Comparison of ENCODE assay signal across 13 cellular contexts in genomic region chr3:151926956-151927355, GRCh38. TPM values are rescaled to one million over a fixed set of nuclear protein-coding genes. Genes with fewer than 3 reads are reported as not detected.
DNase-seq lines count a peak whose midpoint lies in the region; ATAC-seq and TF ChIP-seq lines count a peak whose summit lies in the region.
"Had no signal": no experiment of that assay in that cellular context is flagged by ENCODE, and none has a peak within 500 bp of the region (broad histone marks: within the 10 kb centered on the region; RNA-seq: fewer than 3 reads in every experiment).

No MANE protein-coding gene starts in this region.

- no peak overlapping the region for H3K4me3 ChIP-seq in smooth muscle cell

- H3K9ac ChIP-seq in smooth muscle cell (ENCODE audit: low read depth) = no peak overlapping the region

- H3K4me1 ChIP-seq in smooth muscle cell (ENCODE audit: low read depth) = peaks cover 10% of the 10 kb centered on the region

- H3K79me2 ChIP-seq in smooth muscle cell (ENCODE audit: low read depth) = no peaks in the 10 kb centered on the region

- peak; percentile 63 for DNase-seq in GM04504 (ENCODE audit: low read depth)
- DNase-seq in SW480 (ENCODE audit: low spot score) = peak; percentile 22
- DNase-seq in fibroblast of gingiva (ENCODE audit: low read depth) = peak; percentile 79
- no peak for DNase-seq in smooth muscle cell (lab: John Stamatoyannopoulos, UW; ENCODE audit: unreplicated experiment)
- no peak for DNase-seq in DMS 273 (lab: John Stamatoyannopoulos, UW; ENCODE audit: unreplicated experiment)
- DNase-seq in NCI-H2171 treated with DMSO at 0.1 percent for 48 hours (lab: John Stamatoyannopoulos, UW) = no peak
- DNase-seq in NAMALWA (ENCODE audit: low spot score) = no peak
- DNase-seq: activated CD8-positive, alpha-beta memory T cell treated with anti-CD3 and anti-CD28 coated beads, Interleukin-2, amount 10 ng/mL, durations not matched to agents 7 days and 5 days; activated naive CD4-positive, alpha-beta T cell treated with anti-CD3 and anti-CD28 coated beads, Interleukin-2, amount 50 U/mL, for 16 hours; Karpas-422 had no signal

- ATAC-seq in HG03571 (IDR thresholded peaks at IDR 0.05; ENCODE audit: unreplicated experiment) = no peak
- ATAC-seq: activated CD8-positive, alpha-beta memory T cell treated with anti-CD3 and anti-CD28 coated beads, Interleukin-2, amount 10 ng/mL, durations not matched to agents 7 days and 5 days; HCT116 had no signal

- no peaks in the 10 kb centered on the region for H3K36me3 ChIP-seq in smooth muscle cell (ENCODE audit: low read depth)

- H3K4me2 ChIP-seq in smooth muscle cell = peak overlapping the region; percentile 25

- H2AFZ ChIP-seq in smooth muscle cell (ENCODE audit: low read depth) = no peak overlapping the region

- H3K27me3 ChIP-seq in smooth muscle cell (ENCODE audit: low read depth) = no peaks in the 10 kb centered on the region

- peaks cover 4% of the 10 kb centered on the region for H3F3A ChIP-seq in smooth muscle cell (ENCODE audit: low read depth)

- peak overlapping the region; percentile 75 for H3K27ac ChIP-seq in smooth muscle cell (ENCODE audit: low read depth)

- WGBS in smooth muscle cell (ENCODE audit: low lambda C conversion rate) = 53% methylated on average over 5 of the region's 5 CpGs

- TF ChIP-seq CTCF in smooth muscle cell (IDR thresholded peaks at IDR 0.05; ENCODE audit: borderline replicate concordance, insufficient read depth, poor library complexity, severe bottlenecking) = no peak

- H3K9me3 ChIP-seq in smooth muscle cell (replicated peaks; ENCODE audit: low read depth) = no peaks in the 10 kb centered on the region

- H4K20me1 ChIP-seq in smooth muscle cell (ENCODE audit: low read depth) = no peaks in the 10 kb centered on the region

RNA-seq across cellular contexts. Expression of gene SUCNR1, which starts 53.5 kb away (rescaled TPM):
- total RNA-seq in smooth muscle cell = not detected in 2 replicates
- not detected in 2 replicates for polyA plus RNA-seq in smooth muscle cell
- total RNA-seq: activated CD8-positive, alpha-beta memory T cell treated with anti-CD3 and anti-CD28 coated beads, Interleukin-2, amount 10 ng/mL, durations not matched to agents 7 days and 5 days; OCI-LY7 had no signal

Comparison
In these comparisons a context has a peak if more than half of its experiments do, and no peak if none do; other contexts are left out.
1. DNase-seq: peak in GM04504 (single experiment), SW480 (single experiment) and fibroblast of gingiva (single experiment); none in smooth muscle cell (single experiment), DMS 273 (single experiment), NCI-H2171 treated with DMSO at 0.1 percent for 48 hours (single experiment) and NAMALWA (single experiment).